8 cellular contexts compared by ENCODE assay signal in genomic region chr12:50103767-50104321, GRCh38. TPM values are rescaled to one million over a fixed set of nuclear protein-coding genes. Genes with fewer than 3 reads are reported as not detected.
DNase-seq lines count a peak whose midpoint lies in the region; ATAC-seq and TF ChIP-seq lines count a peak whose summit lies in the region.

TSS of gene GPD1 (plus strand) at chr12:50104008. CDS start at chr12:50104051, 43 bp downstream.

- H3K36me3 ChIP-seq in BE2C: peaks cover 16% of the 10 kb centered on the region

- H3K4me1 ChIP-seq in BE2C: peaks cover 8% of the 10 kb centered on the region

- DNase-seq in BE2C: peak; percentile 85
- DNase-seq in germinal center (ENCODE audit: low spot score): peak; percentile 29
- peak; percentile 71 for DNase-seq in occipital lobe (lab: John Stamatoyannopoulos, UW)

- H3K4me3 ChIP-seq in BE2C (ENCODE audit: low read depth, low read length): peak within 1 kb of the TSS; percentile 30

- H3K4me1 Mint-ChIP-seq in IgD-negative memory B cell: peaks cover 4 to 11% (median 6%) of the 10 kb centered on the region in 3 donors

- TF ChIP-seq CTCF in BE2C (IDR thresholded peaks at IDR 0.05; ENCODE audit: low read depth, low read length) (no peak), VCaP (conservative IDR thresholded peaks at IDR 0.05) (0 out of 2 replicates have a peak, but pooled peaks have one; percentile 3)

- no peak within 1 kb of the TSS for H3K4me3 Mint-ChIP-seq in IgD-negative memory B cell

- no peaks in the 10 kb centered on the region for H3K27me3 Mint-ChIP-seq in IgD-negative memory B cell

- no peaks in the 10 kb centered on the region for H3K9me3 ChIP-seq in BE2C

- peak within 1 kb of the TSS; percentile 43 for H3K27ac ChIP-seq in VCaP

- peaks cover 1% of the 10 kb centered on the region for H3K36me3 Mint-ChIP-seq in IgD-negative memory B cell

- no peaks in the 10 kb centered on the region for H3K27me3 ChIP-seq in BE2C

- no peak for ATAC-seq in HG03135 (IDR thresholded peaks at IDR 0.05; ENCODE audit: unreplicated experiment)
- ATAC-seq in GM21390 (IDR thresholded peaks at IDR 0.05; ENCODE audit: unreplicated experiment): no peak
- no peak for ATAC-seq in HG03469 (IDR thresholded peaks at IDR 0.05; ENCODE audit: unreplicated experiment)

- peak within 1 kb of the TSS in 2 of 3 donors; percentile 64 for H3K27ac Mint-ChIP-seq in IgD-negative memory B cell

- H3K9me3 Mint-ChIP-seq in IgD-negative memory B cell: no peaks in the 10 kb centered on the region

RNA-seq across cellular contexts. Expression of gene GPD1, which starts in this region (rescaled TPM):
- 1.6 TPM for polyA plus RNA-seq in BE2C (2012; ENCODE audit: insufficient read depth, insufficient read length, low read depth)
- not detected for polyA plus RNA-seq in IgD-negative memory B cell
- total RNA-seq in occipital lobe: 14.2 TPM

Comparison
In these comparisons a context has a peak if more than half of its experiments do, and no peak if none do; other contexts are left out.
1. DNase-seq: peak in every context shown above with its lines; median percentile 85 in BE2C; 71 in occipital lobe; 29 in germinal center.